8 cellular contexts compared by ENCODE assay signal in the genomic region with DNA sequence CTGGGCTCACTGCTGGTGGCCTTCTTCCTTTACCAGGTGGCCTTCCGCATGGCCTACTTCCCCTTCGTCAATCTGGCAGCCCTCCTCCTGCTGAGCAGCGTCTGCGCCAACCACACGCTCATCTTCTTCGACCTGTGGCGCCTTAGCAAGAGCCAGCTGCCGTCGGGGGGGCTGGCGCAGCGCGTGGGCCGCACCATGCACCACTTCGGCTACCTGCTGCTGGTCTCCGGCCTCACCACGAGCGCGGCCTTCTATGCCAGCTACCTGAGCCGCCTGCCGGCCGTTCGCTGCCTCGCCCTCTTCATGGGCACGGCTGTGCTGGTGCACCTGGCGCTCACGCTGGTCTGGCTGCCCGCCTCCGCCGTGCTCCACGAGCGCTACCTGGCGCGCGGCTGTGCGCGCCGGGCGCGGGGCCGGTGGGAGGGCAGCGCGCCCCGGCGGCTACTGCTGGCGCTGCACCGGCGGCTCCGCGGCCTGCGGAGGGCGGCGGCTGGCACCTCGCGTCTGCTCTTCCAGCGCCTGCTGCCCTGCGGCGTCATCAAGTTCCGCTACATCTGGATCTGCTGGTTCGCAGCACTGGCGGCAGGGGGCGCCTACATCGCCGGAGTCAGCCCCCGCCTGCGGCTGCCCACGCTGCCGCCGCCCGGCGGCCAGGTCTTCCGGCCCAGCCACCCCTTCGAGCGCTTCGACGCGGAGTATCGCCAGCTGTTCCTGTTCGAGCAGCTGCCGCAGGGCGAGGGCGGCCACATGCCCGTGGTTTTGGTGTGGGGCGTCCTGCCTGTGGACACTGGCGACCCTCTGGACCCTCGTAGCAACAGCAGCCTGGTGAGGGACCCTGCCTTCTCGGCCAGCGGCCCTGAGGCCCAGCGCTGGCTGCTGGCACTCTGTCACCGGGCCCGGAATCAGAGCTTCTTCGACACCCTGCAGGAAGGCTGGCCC. TPM values are rescaled to one million over a fixed set of nuclear protein-coding genes. Genes with fewer than 3 reads are reported as not detected.
DNase-seq lines count a peak whose midpoint lies in the region; ATAC-seq and TF ChIP-seq lines count a peak whose summit lies in the region.

No MANE protein-coding gene starts in this region.

- intact Hi-C loops in aorta (cut with DNase I), result loop anchor here (5.0 kb wide), 4 partner anchors 39 to 91 kb away; partner anchors contain the start of genes INAFM2 (in 1 of the 2) and IVD (in 1 of the 2)

- DNase-seq in DMS53 treated with DMSO at 0.1 percent for 48 hours (lab: John Stamatoyannopoulos, UW; ENCODE audit: unreplicated experiment) (peak; percentile 93), T-helper 1 cell (peak; percentile 78 to 94 (median 84)), amygdala (lab: John Stamatoyannopoulos, UW) (peak in 49 of 56 donors; percentile 11 to 80 (median 49)), hepatic stellate cell (ENCODE audit: low spot score) (peak; percentile 90), retina (peak; percentile 90), aorta (peak; percentile 91 to 94)

- H3K9me3 ChIP-seq in aorta (ENCODE audit: control insufficient read depth, low read length), result no peaks in the 10 kb centered on the region

- H3K27me3 ChIP-seq in aorta (ENCODE audit: control insufficient read depth in 1 of 2, insufficient read depth in 2 of 2, low read length in 1 of 2), result no peaks in the 10 kb centered on the region

- no peaks in the 10 kb centered on the region for H3K4me1 ChIP-seq in aorta (ENCODE audit: control insufficient read depth in 1 of 2, insufficient read depth in 2 of 2, low read length in 2 of 2)

- H3K4me3 ChIP-seq in aorta (ENCODE audit: low read length in 2 of 2), result no peak overlapping the region

- ATAC-seq in GM21786 (IDR thresholded peaks at IDR 0.05; ENCODE audit: unreplicated experiment), result peak; percentile 89
- ATAC-seq in aorta (ENCODE audit: low FRiP score), result peak; percentile 90

- WGBS in aorta, 2 donors, result 16 to 20% methylated on average over 86 to 91 of the region's 91 CpGs

- TF ChIP-seq CTCF in LNCAP (IDR thresholded peaks at IDR 0.05), result peak; percentile 78

- no peaks in the 10 kb centered on the region for H3K36me3 ChIP-seq in aorta (ENCODE audit: control insufficient read depth in 1 of 2, insufficient read depth in 2 of 2, low read length in 1 of 2)

- no peak overlapping the region for H3K27ac ChIP-seq in aorta (ENCODE audit: low read depth in 1 of 2, low read length in 2 of 2)

RNA-seq across cellular contexts. Expression of gene DISP2, which starts 9.9 kb away (rescaled TPM):
- total RNA-seq in aorta, result under 1 TPM; 0.49 to 0.60 TPM
- polyA plus RNA-seq in aorta, result under 1 TPM; 0.08 to 0.13 TPM

RNA-seq across cellular contexts. Expression of gene KNSTRN, which starts 14.6 kb away (rescaled TPM):
- 1 to 10 TPM; 3.1 to 6.6 TPM for total RNA-seq in aorta
- polyA plus RNA-seq in aorta, result 1 to 10 TPM; 4.1 to 7.6 TPM

RNA-seq across cellular contexts. Expression of gene PHGR1, which starts 17.1 kb away (rescaled TPM):
- not detected for total RNA-seq in aorta
- polyA plus RNA-seq in aorta, result 1,000 to 10,000 TPM in 1 of 2 donors, 10 to 100 TPM in 1; 45.9 to 1,323 TPM

RNA-seq across cellular contexts. Expression of gene CCDC9B, which starts 27.2 kb away (rescaled TPM):
- total RNA-seq in aorta, result 10 to 100 TPM; 59.6 to 66.6 TPM
- 10 to 100 TPM; 16.2 to 44.2 TPM for polyA plus RNA-seq in aorta

RNA-seq across cellular contexts. Expression of gene IVD, which starts 37.7 kb away (rescaled TPM):
- 10 to 100 TPM; 41.7 to 63.0 TPM for total RNA-seq in aorta
- polyA plus RNA-seq in aorta, result 10 to 100 TPM; 16.4 to 48.4 TPM
